Comparison of ENCODE assay signal across 2 cellular contexts in the genomic region with DNA sequence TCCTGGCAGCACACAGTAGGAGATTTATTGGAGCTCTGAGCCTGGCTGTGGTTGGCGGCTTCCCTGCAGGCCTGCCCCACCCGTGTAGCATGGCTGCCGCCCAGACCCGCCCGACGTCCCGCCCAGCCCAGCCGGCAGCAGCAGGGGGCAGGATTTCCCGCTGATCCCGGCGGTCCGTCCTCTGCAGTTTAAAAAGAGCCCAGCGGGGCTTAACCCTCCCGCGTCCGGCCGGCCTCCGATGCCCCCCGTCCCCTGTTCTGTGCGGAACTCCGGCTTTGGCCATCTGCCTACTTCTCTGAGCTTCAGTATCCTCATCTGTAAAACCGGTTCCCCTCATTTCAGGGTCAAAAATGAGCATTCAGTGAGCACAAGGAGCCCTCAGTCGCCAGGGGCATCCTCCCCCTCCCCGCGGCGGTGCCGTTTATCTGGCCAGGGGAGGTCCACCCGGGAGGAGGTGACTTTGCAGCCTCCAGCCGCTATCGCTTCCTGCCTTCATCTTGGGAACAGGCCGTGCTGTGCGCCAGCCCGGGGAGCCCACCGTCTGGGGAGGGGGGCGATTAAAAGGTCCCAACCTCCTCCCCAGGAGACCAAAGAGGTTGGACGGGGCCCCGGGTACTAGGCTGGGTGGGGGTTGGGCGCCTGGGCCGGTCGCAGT.
TF ChIP-seq lines count a peak whose summit lies in the region.

A gene (plus strand): TSS at position 476 of the 655 bp plus-strand sequence. CDS start 1,456 bp downstream, outside the sequence.

TF ChIP-seq in WTC11, 78 proteins besides CTCF, POLR2A, EP300 and RAD21 (continues in another document):
- TF ChIP-seq SP1 (CRISPR knock-in tag; conservative IDR thresholded peaks at IDR 0.05) = 0 out of 2 replicates have a peak, but pooled peaks have one; percentile 50
- no peak for TF ChIP-seq TEAD1 (CRISPR knock-in tag; IDR thresholded peaks at IDR 0.05)
- no peak for TF ChIP-seq NR2C2 (CRISPR knock-in tag; IDR thresholded peaks at IDR 0.05)
- TF ChIP-seq ZNF423 (CRISPR knock-in tag; IDR thresholded peaks at IDR 0.05) = peak; percentile 98
- TF ChIP-seq IRF2 (CRISPR knock-in tag; IDR thresholded peaks at IDR 0.05; ENCODE audit: borderline replicate concordance, low read depth) = no peak
- 0 out of 2 replicates have a peak, but pooled peaks have one; percentile 64 for TF ChIP-seq CREM (CRISPR knock-in tag; IDR thresholded peaks at IDR 0.05)
- 0 out of 2 replicates have a peak, but pooled peaks have one; percentile 43 for TF ChIP-seq ETV6 (CRISPR knock-in tag; IDR thresholded peaks at IDR 0.05)
- no peak for TF ChIP-seq ATF1 (CRISPR knock-in tag; IDR thresholded peaks at IDR 0.05)
- TF ChIP-seq, protein P1, sequence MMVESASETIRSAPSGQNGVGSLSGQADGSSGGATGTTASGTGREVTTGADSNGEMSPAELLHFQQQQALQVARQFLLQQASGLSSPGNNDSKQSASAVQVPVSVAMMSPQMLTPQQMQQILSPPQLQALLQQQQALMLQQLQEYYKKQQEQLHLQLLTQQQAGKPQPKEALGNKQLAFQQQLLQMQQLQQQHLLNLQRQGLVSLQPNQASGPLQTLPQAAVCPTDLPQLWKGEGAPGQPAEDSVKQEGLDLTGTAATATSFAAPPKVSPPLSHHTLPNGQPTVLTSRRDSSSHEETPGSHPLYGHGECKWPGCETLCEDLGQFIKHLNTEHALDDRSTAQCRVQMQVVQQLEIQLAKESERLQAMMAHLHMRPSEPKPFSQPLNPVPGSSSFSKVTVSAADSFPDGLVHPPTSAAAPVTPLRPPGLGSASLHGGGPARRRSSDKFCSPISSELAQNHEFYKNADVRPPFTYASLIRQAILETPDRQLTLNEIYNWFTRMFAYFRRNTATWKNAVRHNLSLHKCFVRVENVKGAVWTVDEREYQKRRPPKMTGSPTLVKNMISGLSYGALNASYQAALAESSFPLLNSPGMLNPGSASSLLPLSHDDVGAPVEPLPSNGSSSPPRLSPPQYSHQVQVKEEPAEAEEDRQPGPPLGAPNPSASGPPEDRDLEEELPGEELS (CRISPR knock-in tag; IDR thresholded peaks at IDR 0.05) = peak; percentile 56; the same call in 1 of the 2 replicates
- TF ChIP-seq, protein P2, sequence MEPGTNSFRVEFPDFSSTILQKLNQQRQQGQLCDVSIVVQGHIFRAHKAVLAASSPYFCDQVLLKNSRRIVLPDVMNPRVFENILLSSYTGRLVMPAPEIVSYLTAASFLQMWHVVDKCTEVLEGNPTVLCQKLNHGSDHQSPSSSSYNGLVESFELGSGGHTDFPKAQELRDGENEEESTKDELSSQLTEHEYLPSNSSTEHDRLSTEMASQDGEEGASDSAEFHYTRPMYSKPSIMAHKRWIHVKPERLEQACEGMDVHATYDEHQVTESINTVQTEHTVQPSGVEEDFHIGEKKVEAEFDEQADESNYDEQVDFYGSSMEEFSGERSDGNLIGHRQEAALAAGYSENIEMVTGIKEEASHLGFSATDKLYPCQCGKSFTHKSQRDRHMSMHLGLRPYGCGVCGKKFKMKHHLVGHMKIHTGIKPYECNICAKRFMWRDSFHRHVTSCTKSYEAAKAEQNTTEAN (CRISPR knock-in tag; IDR thresholded peaks at IDR 0.05) = 0 out of 2 replicates have a peak, but pooled peaks have one; percentile 45
- 0 out of 2 replicates have a peak, but pooled peaks have one; percentile 44 for TF ChIP-seq FOXP1 (CRISPR knock-in tag; IDR thresholded peaks at IDR 0.05; ENCODE audit: borderline replicate concordance)
- TF ChIP-seq, protein P3, sequence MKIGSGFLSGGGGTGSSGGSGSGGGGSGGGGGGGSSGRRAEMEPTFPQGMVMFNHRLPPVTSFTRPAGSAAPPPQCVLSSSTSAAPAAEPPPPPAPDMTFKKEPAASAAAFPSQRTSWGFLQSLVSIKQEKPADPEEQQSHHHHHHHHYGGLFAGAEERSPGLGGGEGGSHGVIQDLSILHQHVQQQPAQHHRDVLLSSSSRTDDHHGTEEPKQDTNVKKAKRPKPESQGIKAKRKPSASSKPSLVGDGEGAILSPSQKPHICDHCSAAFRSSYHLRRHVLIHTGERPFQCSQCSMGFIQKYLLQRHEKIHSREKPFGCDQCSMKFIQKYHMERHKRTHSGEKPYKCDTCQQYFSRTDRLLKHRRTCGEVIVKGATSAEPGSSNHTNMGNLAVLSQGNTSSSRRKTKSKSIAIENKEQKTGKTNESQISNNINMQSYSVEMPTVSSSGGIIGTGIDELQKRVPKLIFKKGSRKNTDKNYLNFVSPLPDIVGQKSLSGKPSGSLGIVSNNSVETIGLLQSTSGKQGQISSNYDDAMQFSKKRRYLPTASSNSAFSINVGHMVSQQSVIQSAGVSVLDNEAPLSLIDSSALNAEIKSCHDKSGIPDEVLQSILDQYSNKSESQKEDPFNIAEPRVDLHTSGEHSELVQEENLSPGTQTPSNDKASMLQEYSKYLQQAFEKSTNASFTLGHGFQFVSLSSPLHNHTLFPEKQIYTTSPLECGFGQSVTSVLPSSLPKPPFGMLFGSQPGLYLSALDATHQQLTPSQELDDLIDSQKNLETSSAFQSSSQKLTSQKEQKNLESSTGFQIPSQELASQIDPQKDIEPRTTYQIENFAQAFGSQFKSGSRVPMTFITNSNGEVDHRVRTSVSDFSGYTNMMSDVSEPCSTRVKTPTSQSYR (CRISPR knock-in tag; IDR thresholded peaks at IDR 0.05) = no peak; the same call in 1 of the 2 replicates
- TF ChIP-seq, protein P4, sequence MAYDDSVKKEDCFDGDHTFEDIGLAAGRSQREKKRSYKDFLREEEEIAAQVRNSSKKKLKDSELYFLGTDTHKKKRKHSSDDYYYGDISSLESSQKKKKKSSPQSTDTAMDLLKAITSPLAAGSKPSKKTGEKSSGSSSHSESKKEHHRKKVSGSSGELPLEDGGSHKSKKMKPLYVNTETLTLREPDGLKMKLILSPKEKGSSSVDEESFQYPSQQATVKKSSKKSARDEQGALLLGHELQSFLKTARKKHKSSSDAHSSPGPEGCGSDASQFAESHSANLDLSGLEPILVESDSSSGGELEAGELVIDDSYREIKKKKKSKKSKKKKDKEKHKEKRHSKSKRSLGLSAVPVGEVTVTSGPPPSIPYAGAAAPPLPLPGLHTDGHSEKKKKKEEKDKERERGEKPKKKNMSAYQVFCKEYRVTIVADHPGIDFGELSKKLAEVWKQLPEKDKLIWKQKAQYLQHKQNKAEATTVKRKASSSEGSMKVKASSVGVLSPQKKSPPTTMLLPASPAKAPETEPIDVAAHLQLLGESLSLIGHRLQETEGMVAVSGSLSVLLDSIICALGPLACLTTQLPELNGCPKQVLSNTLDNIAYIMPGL (CRISPR knock-in tag; IDR thresholded peaks at IDR 0.05) = peak; percentile 56; the same call in 1 of the 2 replicates

TF ChIP-seq in H1, 55 proteins besides CTCF, POLR2A, EP300 and RAD21:
- TF ChIP-seq SAP30 (IDR thresholded peaks at IDR 0.05; ENCODE audit: insufficient read depth, insufficient replicate concordance, low read length) = no peak
- TF ChIP-seq KDM4A (IDR thresholded peaks at IDR 0.05; ENCODE audit: low read depth, low read length, severe bottlenecking) = peak; percentile 40
- TF ChIP-seq SP2 (IDR thresholded peaks at IDR 0.05; ENCODE audit: low read length) = no peak
- 0 out of 2 replicates have a peak, but pooled peaks have one; percentile 29 for TF ChIP-seq TCF12 (IDR thresholded peaks at IDR 0.05; ENCODE audit: low read depth, low read length)
- no peak for TF ChIP-seq JUND (IDR thresholded peaks at IDR 0.05; ENCODE audit: low read length)
- no peak for TF ChIP-seq EZH2 (IDR thresholded peaks at IDR 0.05; ENCODE audit: low read depth, low read length, severe bottlenecking)
- TF ChIP-seq, protein P5, sequence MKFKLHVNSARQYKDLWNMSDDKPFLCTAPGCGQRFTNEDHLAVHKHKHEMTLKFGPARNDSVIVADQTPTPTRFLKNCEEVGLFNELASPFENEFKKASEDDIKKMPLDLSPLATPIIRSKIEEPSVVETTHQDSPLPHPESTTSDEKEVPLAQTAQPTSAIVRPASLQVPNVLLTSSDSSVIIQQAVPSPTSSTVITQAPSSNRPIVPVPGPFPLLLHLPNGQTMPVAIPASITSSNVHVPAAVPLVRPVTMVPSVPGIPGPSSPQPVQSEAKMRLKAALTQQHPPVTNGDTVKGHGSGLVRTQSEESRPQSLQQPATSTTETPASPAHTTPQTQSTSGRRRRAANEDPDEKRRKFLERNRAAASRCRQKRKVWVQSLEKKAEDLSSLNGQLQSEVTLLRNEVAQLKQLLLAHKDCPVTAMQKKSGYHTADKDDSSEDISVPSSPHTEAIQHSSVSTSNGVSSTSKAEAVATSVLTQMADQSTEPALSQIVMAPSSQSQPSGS (IDR thresholded peaks at IDR 0.05; ENCODE audit: low read length) = no peak
- peak in 1 of 2 experiments; percentile 44; a peak in 1 of 4 replicates for TF ChIP-seq HDAC2 (IDR thresholded peaks at IDR 0.05; ENCODE audit: borderline replicate concordance in 1 of 2, low read depth in 2 of 2, low read length in 2 of 2)
- TF ChIP-seq SP4 (IDR thresholded peaks at IDR 0.05; ENCODE audit: low read length) = no peak
- TF ChIP-seq TAF1 (IDR thresholded peaks at IDR 0.05; ENCODE audit: low read depth, low read length) = no peak
- no peak for TF ChIP-seq MAFK (IDR thresholded peaks at IDR 0.05; ENCODE audit: low read depth, low read length)
- TF ChIP-seq, protein P6, sequence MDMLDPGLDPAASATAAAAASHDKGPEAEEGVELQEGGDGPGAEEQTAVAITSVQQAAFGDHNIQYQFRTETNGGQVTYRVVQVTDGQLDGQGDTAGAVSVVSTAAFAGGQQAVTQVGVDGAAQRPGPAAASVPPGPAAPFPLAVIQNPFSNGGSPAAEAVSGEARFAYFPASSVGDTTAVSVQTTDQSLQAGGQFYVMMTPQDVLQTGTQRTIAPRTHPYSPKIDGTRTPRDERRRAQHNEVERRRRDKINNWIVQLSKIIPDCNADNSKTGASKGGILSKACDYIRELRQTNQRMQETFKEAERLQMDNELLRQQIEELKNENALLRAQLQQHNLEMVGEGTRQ (IDR thresholded peaks at IDR 0.05; ENCODE audit: low read length) = no peak
- TF ChIP-seq TBP (IDR thresholded peaks at IDR 0.05; ENCODE audit: low read depth, low read length) = no peak
- TF ChIP-seq CREB1 (IDR thresholded peaks at IDR 0.05) = no peak
- peak; percentile 50 for TF ChIP-seq ASH2L (IDR thresholded peaks at IDR 0.05; ENCODE audit: low read length)
- TF ChIP-seq BRCA1 (IDR thresholded peaks at IDR 0.05; ENCODE audit: low read depth, low read length) = no peak
- TF ChIP-seq RNF2 (IDR thresholded peaks at IDR 0.05; ENCODE audit: borderline replicate concordance, low read depth, low read length, missing control alignments, poor library complexity, severe bottlenecking) = no peak
- no peak for TF ChIP-seq SP1 (IDR thresholded peaks at IDR 0.05; ENCODE audit: low read depth, low read length)
- no peak for TF ChIP-seq CHD2 (IDR thresholded peaks at IDR 0.05; ENCODE audit: low read length)
- TF ChIP-seq, protein P7, sequence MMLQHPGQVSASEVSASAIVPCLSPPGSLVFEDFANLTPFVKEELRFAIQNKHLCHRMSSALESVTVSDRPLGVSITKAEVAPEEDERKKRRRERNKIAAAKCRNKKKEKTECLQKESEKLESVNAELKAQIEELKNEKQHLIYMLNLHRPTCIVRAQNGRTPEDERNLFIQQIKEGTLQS (IDR thresholded peaks at IDR 0.05; ENCODE audit: insufficient read depth, low read depth, low read length) = no peak
- no peak for TF ChIP-seq JUN (IDR thresholded peaks at IDR 0.05; ENCODE audit: low read depth, low read length)
- no peak; the same call in 1 of the 2 replicates for TF ChIP-seq RBBP5 (IDR thresholded peaks at IDR 0.05; ENCODE audit: borderline replicate concordance, low read depth, low read length)
- 0 out of 4 replicates have a peak, but pooled peaks of 1 of the 2 experiments have one; percentile 14 for TF ChIP-seq SIN3A (conservative IDR thresholded peaks at IDR 0.05 in 1 of 2, IDR thresholded peaks at IDR 0.05 in 1 of 2; ENCODE audit: low read depth in 1 of 2, low read length in 2 of 2)
- 0 out of 2 replicates have a peak, but pooled peaks have one; percentile 31 for TF ChIP-seq YY1 (IDR thresholded peaks at IDR 0.05; ENCODE audit: low read depth, low read length)
- no peak for TF ChIP-seq RXRA (IDR thresholded peaks at IDR 0.05; ENCODE audit: insufficient read depth, low read depth, low read length)
- no peak for TF ChIP-seq ZNF274 (IDR thresholded peaks at IDR 0.05; ENCODE audit: borderline replicate concordance, extremely low read depth, low read length)
- TF ChIP-seq SUZ12 (IDR thresholded peaks at IDR 0.05; ENCODE audit: low read length) = 0 out of 2 replicates have a peak, but pooled peaks have one; percentile 18
- no peak for TF ChIP-seq POU5F1 (IDR thresholded peaks at IDR 0.05; ENCODE audit: low read depth, low read length)
- TF ChIP-seq SIX5 (IDR thresholded peaks at IDR 0.05; ENCODE audit: low read depth, low read length) = no peak
- 0 out of 2 replicates have a peak, but pooled peaks have one; percentile 32 for TF ChIP-seq PHF8 (conservative IDR thresholded peaks at IDR 0.05; ENCODE audit: low read depth, low read length)
- TF ChIP-seq NRF1 (IDR thresholded peaks at IDR 0.05; ENCODE audit: low read depth, low read length) = no peak
- TF ChIP-seq TEAD4 (IDR thresholded peaks at IDR 0.05; ENCODE audit: low read depth, low read length) = no peak
